ENCODE assay signal across 1 cellular context in the genomic region with DNA sequence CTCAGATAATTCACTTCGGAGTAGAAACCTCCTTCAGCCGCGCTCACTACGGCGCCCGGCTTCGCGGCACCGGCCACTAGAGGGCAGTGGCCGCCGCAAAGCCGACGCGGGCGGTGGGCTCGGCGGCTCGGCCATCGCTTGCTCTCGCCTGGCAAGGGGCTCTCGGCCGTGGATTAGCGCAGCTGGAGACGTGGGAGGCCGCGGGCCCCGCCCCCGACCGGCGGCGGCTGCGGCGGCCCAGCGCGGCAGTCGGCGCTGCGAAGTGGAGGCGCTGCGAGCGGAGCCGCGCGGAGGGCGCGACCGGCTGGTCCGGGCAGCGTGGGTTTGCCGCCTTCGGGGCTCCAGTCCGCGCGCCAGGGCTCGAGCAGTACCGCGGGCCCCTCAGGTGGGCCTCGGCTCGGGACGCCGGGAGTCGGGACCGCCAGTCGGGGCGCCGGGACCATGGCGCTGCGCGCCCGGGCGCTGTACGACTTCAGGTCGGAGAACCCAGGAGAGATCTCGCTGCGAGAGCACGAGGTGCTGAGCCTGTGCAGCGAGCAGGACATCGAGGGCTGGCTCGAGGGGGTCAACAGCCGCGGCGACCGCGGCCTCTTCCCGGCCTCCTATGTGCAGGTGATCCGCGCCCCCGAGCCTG.
TF ChIP-seq lines count a peak whose summit lies in the region.

A gene with protein sequence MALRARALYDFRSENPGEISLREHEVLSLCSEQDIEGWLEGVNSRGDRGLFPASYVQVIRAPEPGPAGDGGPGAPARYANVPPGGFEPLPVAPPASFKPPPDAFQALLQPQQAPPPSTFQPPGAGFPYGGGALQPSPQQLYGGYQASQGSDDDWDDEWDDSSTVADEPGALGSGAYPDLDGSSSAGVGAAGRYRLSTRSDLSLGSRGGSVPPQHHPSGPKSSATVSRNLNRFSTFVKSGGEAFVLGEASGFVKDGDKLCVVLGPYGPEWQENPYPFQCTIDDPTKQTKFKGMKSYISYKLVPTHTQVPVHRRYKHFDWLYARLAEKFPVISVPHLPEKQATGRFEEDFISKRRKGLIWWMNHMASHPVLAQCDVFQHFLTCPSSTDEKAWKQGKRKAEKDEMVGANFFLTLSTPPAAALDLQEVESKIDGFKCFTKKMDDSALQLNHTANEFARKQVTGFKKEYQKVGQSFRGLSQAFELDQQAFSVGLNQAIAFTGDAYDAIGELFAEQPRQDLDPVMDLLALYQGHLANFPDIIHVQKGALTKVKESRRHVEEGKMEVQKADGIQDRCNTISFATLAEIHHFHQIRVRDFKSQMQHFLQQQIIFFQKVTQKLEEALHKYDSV (plus strand): TSS at position 248 of the 634 bp plus-strand sequence. CDS start 194 bp downstream, at position 442.

TF ChIP-seq in K562, 482 proteins besides CTCF, POLR2A, EP300 and RAD21 (continued from another document and continues in another):
- no peak for TF ChIP-seq MLX (CRISPR knock-in tag; conservative IDR thresholded peaks at IDR 0.05)
- TF ChIP-seq ZBTB11 (CRISPR knock-in tag; IDR thresholded peaks at IDR 0.05), result no peak
- TF ChIP-seq, protein P1, sequence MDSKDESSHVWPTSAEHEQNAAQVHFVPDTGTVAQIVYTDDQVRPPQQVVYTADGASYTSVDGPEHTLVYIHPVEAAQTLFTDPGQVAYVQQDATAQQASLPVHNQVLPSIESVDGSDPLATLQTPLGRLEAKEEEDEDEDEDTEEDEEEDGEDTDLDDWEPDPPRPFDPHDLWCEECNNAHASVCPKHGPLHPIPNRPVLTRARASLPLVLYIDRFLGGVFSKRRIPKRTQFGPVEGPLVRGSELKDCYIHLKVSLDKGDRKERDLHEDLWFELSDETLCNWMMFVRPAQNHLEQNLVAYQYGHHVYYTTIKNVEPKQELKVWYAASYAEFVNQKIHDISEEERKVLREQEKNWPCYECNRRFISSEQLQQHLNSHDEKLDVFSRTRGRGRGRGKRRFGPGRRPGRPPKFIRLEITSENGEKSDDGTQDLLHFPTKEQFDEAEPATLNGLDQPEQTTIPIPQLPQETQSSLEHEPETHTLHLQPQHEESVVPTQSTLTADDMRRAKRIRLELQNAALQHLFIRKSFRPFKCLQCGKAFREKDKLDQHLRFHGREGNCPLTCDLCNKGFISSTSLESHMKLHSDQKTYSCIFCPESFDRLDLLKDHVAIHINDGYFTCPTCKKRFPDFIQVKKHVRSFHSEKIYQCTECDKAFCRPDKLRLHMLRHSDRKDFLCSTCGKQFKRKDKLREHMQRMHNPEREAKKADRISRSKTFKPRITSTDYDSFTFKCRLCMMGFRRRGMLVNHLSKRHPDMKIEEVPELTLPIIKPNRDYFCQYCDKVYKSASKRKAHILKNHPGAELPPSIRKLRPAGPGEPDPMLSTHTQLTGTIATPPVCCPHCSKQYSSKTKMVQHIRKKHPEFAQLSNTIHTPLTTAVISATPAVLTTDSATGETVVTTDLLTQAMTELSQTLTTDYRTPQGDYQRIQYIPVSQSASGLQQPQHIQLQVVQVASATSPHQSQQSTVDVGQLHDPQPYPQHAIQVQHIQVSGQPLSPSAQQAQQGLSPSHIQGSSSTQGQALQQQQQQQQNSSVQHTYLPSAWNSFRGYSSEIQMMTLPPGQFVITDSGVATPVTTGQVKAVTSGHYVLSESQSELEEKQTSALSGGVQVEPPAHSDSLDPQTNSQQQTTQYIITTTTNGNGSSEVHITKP (IDR thresholded peaks at IDR 0.05; ENCODE audit: partially characterized antibody), result no peak
- TF ChIP-seq KAT7 (CRISPR knock-in tag; IDR thresholded peaks at IDR 0.05; ENCODE audit: borderline replicate concordance), result no peak
- TF ChIP-seq BMI1 (IDR thresholded peaks at IDR 0.05; ENCODE audit: low read length), result no peak
- TF ChIP-seq, protein P2, sequence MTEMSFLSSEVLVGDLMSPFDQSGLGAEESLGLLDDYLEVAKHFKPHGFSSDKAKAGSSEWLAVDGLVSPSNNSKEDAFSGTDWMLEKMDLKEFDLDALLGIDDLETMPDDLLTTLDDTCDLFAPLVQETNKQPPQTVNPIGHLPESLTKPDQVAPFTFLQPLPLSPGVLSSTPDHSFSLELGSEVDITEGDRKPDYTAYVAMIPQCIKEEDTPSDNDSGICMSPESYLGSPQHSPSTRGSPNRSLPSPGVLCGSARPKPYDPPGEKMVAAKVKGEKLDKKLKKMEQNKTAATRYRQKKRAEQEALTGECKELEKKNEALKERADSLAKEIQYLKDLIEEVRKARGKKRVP (CRISPR knock-in tag; IDR thresholded peaks at IDR 0.05), result no peak
- TF ChIP-seq SIX5 (IDR thresholded peaks at IDR 0.05; ENCODE audit: borderline replicate concordance in 1 of 2, insufficient read depth in 1 of 2, low read depth in 1 of 2, low read length in 2 of 2), result no peak
- TF ChIP-seq TFE3 (CRISPR knock-in tag; IDR thresholded peaks at IDR 0.05), result no peak
- TF ChIP-seq ZNF766 (CRISPR knock-in tag; conservative IDR thresholded peaks at IDR 0.05), result peak; percentile 28; the same call in 1 of the 2 replicates
- no peak for TF ChIP-seq ZNF77 (CRISPR knock-in tag; IDR thresholded peaks at IDR 0.05)
- TF ChIP-seq TGIF2 (CRISPR knock-in tag; IDR thresholded peaks at IDR 0.05), result no peak; the same call in 1 of the 2 replicates
- TF ChIP-seq ZNF143 (CRISPR knock-in tag; IDR thresholded peaks at IDR 0.05), result no peak
- TF ChIP-seq BCOR (IDR thresholded peaks at IDR 0.05), result no peak
- no peak for TF ChIP-seq ZNF75A (CRISPR knock-in tag; IDR thresholded peaks at IDR 0.05)
- no peak for TF ChIP-seq ZNF384 (IDR thresholded peaks at IDR 0.05; ENCODE audit: low read depth, low read length)
- TF ChIP-seq KDM4B (IDR thresholded peaks at IDR 0.05; ENCODE audit: borderline replicate concordance in 2 of 2, low read depth in 1 of 2), result no peak
- TF ChIP-seq, protein P3, sequence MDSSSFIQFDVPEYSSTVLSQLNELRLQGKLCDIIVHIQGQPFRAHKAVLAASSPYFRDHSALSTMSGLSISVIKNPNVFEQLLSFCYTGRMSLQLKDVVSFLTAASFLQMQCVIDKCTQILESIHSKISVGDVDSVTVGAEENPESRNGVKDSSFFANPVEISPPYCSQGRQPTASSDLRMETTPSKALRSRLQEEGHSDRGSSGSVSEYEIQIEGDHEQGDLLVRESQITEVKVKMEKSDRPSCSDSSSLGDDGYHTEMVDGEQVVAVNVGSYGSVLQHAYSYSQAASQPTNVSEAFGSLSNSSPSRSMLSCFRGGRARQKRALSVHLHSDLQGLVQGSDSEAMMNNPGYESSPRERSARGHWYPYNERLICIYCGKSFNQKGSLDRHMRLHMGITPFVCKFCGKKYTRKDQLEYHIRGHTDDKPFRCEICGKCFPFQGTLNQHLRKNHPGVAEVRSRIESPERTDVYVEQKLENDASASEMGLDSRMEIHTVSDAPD (CRISPR knock-in tag; IDR thresholded peaks at IDR 0.05), result no peak
- TF ChIP-seq ZC3H8 (IDR thresholded peaks at IDR 0.05), result no peak
- TF ChIP-seq SP1 (CRISPR knock-in tag; IDR thresholded peaks at IDR 0.05), result peak; percentile 65
- TF ChIP-seq SNAPC5 (CRISPR knock-in tag; IDR thresholded peaks at IDR 0.05), result no peak
- TF ChIP-seq, protein P4, sequence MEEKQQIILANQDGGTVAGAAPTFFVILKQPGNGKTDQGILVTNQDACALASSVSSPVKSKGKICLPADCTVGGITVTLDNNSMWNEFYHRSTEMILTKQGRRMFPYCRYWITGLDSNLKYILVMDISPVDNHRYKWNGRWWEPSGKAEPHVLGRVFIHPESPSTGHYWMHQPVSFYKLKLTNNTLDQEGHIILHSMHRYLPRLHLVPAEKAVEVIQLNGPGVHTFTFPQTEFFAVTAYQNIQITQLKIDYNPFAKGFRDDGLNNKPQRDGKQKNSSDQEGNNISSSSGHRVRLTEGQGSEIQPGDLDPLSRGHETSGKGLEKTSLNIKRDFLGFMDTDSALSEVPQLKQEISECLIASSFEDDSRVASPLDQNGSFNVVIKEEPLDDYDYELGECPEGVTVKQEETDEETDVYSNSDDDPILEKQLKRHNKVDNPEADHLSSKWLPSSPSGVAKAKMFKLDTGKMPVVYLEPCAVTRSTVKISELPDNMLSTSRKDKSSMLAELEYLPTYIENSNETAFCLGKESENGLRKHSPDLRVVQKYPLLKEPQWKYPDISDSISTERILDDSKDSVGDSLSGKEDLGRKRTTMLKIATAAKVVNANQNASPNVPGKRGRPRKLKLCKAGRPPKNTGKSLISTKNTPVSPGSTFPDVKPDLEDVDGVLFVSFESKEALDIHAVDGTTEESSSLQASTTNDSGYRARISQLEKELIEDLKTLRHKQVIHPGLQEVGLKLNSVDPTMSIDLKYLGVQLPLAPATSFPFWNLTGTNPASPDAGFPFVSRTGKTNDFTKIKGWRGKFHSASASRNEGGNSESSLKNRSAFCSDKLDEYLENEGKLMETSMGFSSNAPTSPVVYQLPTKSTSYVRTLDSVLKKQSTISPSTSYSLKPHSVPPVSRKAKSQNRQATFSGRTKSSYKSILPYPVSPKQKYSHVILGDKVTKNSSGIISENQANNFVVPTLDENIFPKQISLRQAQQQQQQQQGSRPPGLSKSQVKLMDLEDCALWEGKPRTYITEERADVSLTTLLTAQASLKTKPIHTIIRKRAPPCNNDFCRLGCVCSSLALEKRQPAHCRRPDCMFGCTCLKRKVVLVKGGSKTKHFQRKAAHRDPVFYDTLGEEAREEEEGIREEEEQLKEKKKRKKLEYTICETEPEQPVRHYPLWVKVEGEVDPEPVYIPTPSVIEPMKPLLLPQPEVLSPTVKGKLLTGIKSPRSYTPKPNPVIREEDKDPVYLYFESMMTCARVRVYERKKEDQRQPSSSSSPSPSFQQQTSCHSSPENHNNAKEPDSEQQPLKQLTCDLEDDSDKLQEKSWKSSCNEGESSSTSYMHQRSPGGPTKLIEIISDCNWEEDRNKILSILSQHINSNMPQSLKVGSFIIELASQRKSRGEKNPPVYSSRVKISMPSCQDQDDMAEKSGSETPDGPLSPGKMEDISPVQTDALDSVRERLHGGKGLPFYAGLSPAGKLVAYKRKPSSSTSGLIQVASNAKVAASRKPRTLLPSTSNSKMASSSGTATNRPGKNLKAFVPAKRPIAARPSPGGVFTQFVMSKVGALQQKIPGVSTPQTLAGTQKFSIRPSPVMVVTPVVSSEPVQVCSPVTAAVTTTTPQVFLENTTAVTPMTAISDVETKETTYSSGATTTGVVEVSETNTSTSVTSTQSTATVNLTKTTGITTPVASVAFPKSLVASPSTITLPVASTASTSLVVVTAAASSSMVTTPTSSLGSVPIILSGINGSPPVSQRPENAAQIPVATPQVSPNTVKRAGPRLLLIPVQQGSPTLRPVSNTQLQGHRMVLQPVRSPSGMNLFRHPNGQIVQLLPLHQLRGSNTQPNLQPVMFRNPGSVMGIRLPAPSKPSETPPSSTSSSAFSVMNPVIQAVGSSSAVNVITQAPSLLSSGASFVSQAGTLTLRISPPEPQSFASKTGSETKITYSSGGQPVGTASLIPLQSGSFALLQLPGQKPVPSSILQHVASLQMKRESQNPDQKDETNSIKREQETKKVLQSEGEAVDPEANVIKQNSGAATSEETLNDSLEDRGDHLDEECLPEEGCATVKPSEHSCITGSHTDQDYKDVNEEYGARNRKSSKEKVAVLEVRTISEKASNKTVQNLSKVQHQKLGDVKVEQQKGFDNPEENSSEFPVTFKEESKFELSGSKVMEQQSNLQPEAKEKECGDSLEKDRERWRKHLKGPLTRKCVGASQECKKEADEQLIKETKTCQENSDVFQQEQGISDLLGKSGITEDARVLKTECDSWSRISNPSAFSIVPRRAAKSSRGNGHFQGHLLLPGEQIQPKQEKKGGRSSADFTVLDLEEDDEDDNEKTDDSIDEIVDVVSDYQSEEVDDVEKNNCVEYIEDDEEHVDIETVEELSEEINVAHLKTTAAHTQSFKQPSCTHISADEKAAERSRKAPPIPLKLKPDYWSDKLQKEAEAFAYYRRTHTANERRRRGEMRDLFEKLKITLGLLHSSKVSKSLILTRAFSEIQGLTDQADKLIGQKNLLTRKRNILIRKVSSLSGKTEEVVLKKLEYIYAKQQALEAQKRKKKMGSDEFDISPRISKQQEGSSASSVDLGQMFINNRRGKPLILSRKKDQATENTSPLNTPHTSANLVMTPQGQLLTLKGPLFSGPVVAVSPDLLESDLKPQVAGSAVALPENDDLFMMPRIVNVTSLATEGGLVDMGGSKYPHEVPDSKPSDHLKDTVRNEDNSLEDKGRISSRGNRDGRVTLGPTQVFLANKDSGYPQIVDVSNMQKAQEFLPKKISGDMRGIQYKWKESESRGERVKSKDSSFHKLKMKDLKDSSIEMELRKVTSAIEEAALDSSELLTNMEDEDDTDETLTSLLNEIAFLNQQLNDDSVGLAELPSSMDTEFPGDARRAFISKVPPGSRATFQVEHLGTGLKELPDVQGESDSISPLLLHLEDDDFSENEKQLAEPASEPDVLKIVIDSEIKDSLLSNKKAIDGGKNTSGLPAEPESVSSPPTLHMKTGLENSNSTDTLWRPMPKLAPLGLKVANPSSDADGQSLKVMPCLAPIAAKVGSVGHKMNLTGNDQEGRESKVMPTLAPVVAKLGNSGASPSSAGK (IDR thresholded peaks at IDR 0.05), result peak; percentile 62; the same call in 1 of the 2 replicates
